ENCODE assay signal across 12 cellular contexts in genomic region chr11:16511109-16511806, GRCh38.
DNase-seq lines count a peak whose midpoint lies in the region; ATAC-seq and TF ChIP-seq lines count a peak whose summit lies in the region.
"Had no signal": no experiment of that assay in that cellular context is flagged by ENCODE, and none has a peak within 500 bp of the region (broad histone marks: within the 10 kb centered on the region; RNA-seq: fewer than 3 reads in every experiment).

No MANE protein-coding gene starts in this region.

- peaks cover 28% of the 10 kb centered on the region for H3K4me1 Mint-ChIP-seq in chondrocyte (ENCODE audit: low read depth)
- H3K4me1 Mint-ChIP-seq: activated naive CD8-positive, alpha-beta T cell treated with anti-CD3 and anti-CD28 coated beads, Interleukin-2, amount 50 U/mL, for 24 hours; naive thymus-derived CD8-positive, alpha-beta T cell had no signal

- H3K27ac ChIP-seq in dorsolateral prefrontal cortex (no peak overlapping the region), stomach (no peak overlapping the region)
- H3K27ac ChIP-seq: PC-9 had no signal

- H3K36me3 ChIP-seq in stomach: no peaks in the 10 kb centered on the region

- DNase-seq in EL (peak; percentile 73), NCI-H1105 (lab: John Stamatoyannopoulos, UW) (peak; percentile 30), chondrocyte (ENCODE audit: low spot score) (no peak), omental fat pad (ENCODE audit: low spot score) (no peak), dorsolateral prefrontal cortex (no peak), stomach (no peak)
- DNase-seq: activated naive CD8-positive, alpha-beta T cell treated with anti-CD3 and anti-CD28 coated beads, Interleukin-2, amount 50 U/mL, for 24 hours; DMS153; naive thymus-derived CD8-positive, alpha-beta T cell; PC-9; T-helper 9 cell had no signal

- H3K27me3 ChIP-seq in dorsolateral prefrontal cortex: no peaks in the 10 kb centered on the region
- no peaks in the 10 kb centered on the region for H3K27me3 ChIP-seq in stomach

- H3K4me3 ChIP-seq in dorsolateral prefrontal cortex (no peak overlapping the region), stomach (no peak overlapping the region)
- H3K4me3 ChIP-seq: PC-9 had no signal

- H3K36me3 Mint-ChIP-seq in chondrocyte (ENCODE audit: low read depth): peaks cover 4% of the 10 kb centered on the region

- WGBS in stomach, 5 donors: 79 to 87% (median 85%) methylated on average over 2 of the region's 2 CpGs

- no peak for TF ChIP-seq POLR2A in stomach (IDR thresholded peaks at IDR 0.05)

- no peaks in the 10 kb centered on the region for H3K27me3 Mint-ChIP-seq in chondrocyte (ENCODE audit: low read depth)
- H3K27me3 Mint-ChIP-seq: activated naive CD8-positive, alpha-beta T cell treated with anti-CD3 and anti-CD28 coated beads, Interleukin-2, amount 50 U/mL, for 24 hours; naive thymus-derived CD8-positive, alpha-beta T cell had no signal

- peaks cover 3% of the 10 kb centered on the region for H3K9me3 Mint-ChIP-seq in chondrocyte (ENCODE audit: low read depth)

- peak overlapping the region; percentile 74 for H3K27ac Mint-ChIP-seq in chondrocyte (ENCODE audit: unreplicated experiment)
- H3K27ac Mint-ChIP-seq: activated naive CD8-positive, alpha-beta T cell treated with anti-CD3 and anti-CD28 coated beads, Interleukin-2, amount 50 U/mL, for 24 hours; naive thymus-derived CD8-positive, alpha-beta T cell had no signal

- ATAC-seq in omental fat pad (ENCODE audit: low FRiP score) (peak; percentile 92), HG03108 (IDR thresholded peaks at IDR 0.05; ENCODE audit: unreplicated experiment) (no peak)
- ATAC-seq: activated naive CD8-positive, alpha-beta T cell treated with anti-CD3 and anti-CD28 coated beads, Interleukin-2, amount 50 U/mL, for 24 hours; naive thymus-derived CD8-positive, alpha-beta T cell had no signal

- no peaks in the 10 kb centered on the region for H3K4me1 ChIP-seq in stomach

- H3K9me3 ChIP-seq in stomach: peaks cover 0 to 8% (median under 1%) of the 10 kb centered on the region in 4 donors

- TF ChIP-seq CTCF in chondrocyte (IDR thresholded peaks at IDR 0.05) (no peak), omental fat pad (IDR thresholded peaks at IDR 0.05) (no peak), dorsolateral prefrontal cortex (IDR thresholded peaks at IDR 0.05 in 54 of 56, conservative IDR thresholded peaks at IDR 0.05 in 2 of 56; ENCODE audit: low read depth in 1 of 56, partially characterized antibody in 56 of 56) (no peak), stomach (IDR thresholded peaks at IDR 0.05) (no peak)

- intact Hi-C loops in dorsolateral prefrontal cortex (cut with DNase I) (no loop called here), stomach (cut with DNase I; ENCODE audit: low total_unique reads) (no loop called here)

- no peak for TF ChIP-seq EP300 in stomach (IDR thresholded peaks at IDR 0.05)

- no peak overlapping the region for H3K4me3 Mint-ChIP-seq in chondrocyte (ENCODE audit: unreplicated experiment)
- H3K4me3 Mint-ChIP-seq: activated naive CD8-positive, alpha-beta T cell treated with anti-CD3 and anti-CD28 coated beads, Interleukin-2, amount 50 U/mL, for 24 hours; naive thymus-derived CD8-positive, alpha-beta T cell had no signal

Comparison
In these comparisons a context has a peak if more than half of its experiments do, and no peak if none do; other contexts are left out.
1. DNase-seq: peak in EL (single experiment) and NCI-H1105 (single experiment); none in chondrocyte (single experiment), omental fat pad (single experiment), dorsolateral prefrontal cortex (0 of 10) and stomach (single experiment).